8 cellular contexts compared by ENCODE assay signal in genomic region chr9:81848472-81848871, GRCh38.
DNase-seq lines count a peak whose midpoint lies in the region; ATAC-seq and TF ChIP-seq lines count a peak whose summit lies in the region.

No MANE protein-coding gene starts in this region.

- no TSS peak for BruUV-seq in OCI-LY7 (replicated peaks; lab: Mats Ljungman, UMichigan)

- H3K9me2 ChIP-seq in OCI-LY7 (ENCODE audit: insufficient read depth, low read length): no peaks in the 10 kb centered on the region

- no peak overlapping the region for H3K4me3 ChIP-seq in OCI-LY7 (ENCODE audit: low read depth, low read length, poor library complexity, severe bottlenecking)

- DNase-seq in ELR (ENCODE audit: low read depth) (peak; percentile 51), OCI-LY7 (ENCODE audit: low spot score) (no peak), fibroblast of gingiva (ENCODE audit: low read depth) (peak; percentile 32), pulmonary artery endothelial cell (ENCODE audit: low read depth, low spot score) (peak; percentile 50), amniotic stem cell (lab: John Stamatoyannopoulos, UW) (no peak), NCI-H524 (lab: John Stamatoyannopoulos, UW) (no peak), iPS-NIHi7 (ENCODE audit: extremely low spot score) (no peak)
- DNase-seq in effector memory CD8-positive, alpha-beta T cell: no peak

- no peaks in the 10 kb centered on the region for H3K36me3 Mint-ChIP-seq in effector memory CD8-positive, alpha-beta T cell (ENCODE audit: insufficient read depth)

- TF ChIP-seq CTCF in OCI-LY7 (conservative IDR thresholded peaks at IDR 0.05; ENCODE audit: low read length): peak; percentile 48; the same call in 1 of the 2 replicates

- POLR2A ChIA-PET in OCI-LY7 (lab: Charles Lee): interaction anchor here (1.5 kb wide), 2 partner anchors 9 to 11 kb away, joined by 3 read pairs; no protein-coding TSS in a partner anchor

- no peak overlapping the region for H2AFZ ChIP-seq in OCI-LY7 (ENCODE audit: low read length)

- no peak overlapping the region for H3K27ac Mint-ChIP-seq in effector memory CD8-positive, alpha-beta T cell

- peaks cover 0 to 4% of the 10 kb centered on the region in 2 donors for H3K9me3 Mint-ChIP-seq in effector memory CD8-positive, alpha-beta T cell

- no peak overlapping the region for H3K27ac ChIP-seq in OCI-LY7 (ENCODE audit: low read depth, low read length, poor library complexity, severe bottlenecking)

- H3K27me3 Mint-ChIP-seq in effector memory CD8-positive, alpha-beta T cell: no peaks in the 10 kb centered on the region

- no peaks in the 10 kb centered on the region for H3K79me2 ChIP-seq in OCI-LY7 (ENCODE audit: insufficient read depth, low read depth, low read length)

- no peak for ATAC-seq in effector memory CD8-positive, alpha-beta T cell (replicated peaks)

- no peaks in the 10 kb centered on the region for H3K4me1 Mint-ChIP-seq in effector memory CD8-positive, alpha-beta T cell (ENCODE audit: low read depth in 2 of 2)

- H3K36me3 ChIP-seq in OCI-LY7 (ENCODE audit: insufficient read depth, low read length): no peaks in the 10 kb centered on the region

- no peak overlapping the region for H3K4me2 ChIP-seq in OCI-LY7 (ENCODE audit: low read length)

- intact Hi-C loops in OCI-LY7 (cut with micrococcal nuclease; ENCODE audit: unreplicated experiment): no loop called here

- no peaks in the 10 kb centered on the region for H4K20me1 ChIP-seq in OCI-LY7 (ENCODE audit: insufficient read depth, low read length)

- no peak overlapping the region for H3K4me3 Mint-ChIP-seq in effector memory CD8-positive, alpha-beta T cell

- no peaks in the 10 kb centered on the region for H3K4me1 ChIP-seq in OCI-LY7 (ENCODE audit: insufficient read depth, low read length, poor library complexity, severe bottlenecking)

- CTCF ChIA-PET in OCI-LY7 (lab: Charles Lee; ENCODE audit: unreplicated experiment): no interaction called here

- H3K9me3 ChIP-seq in OCI-LY7 (ENCODE audit: low read length): no peaks in the 10 kb centered on the region

Comparison
In these comparisons a context has a peak if more than half of its experiments do, and no peak if none do; other contexts are left out.
1. DNase-seq: peak in ELR (single experiment), fibroblast of gingiva (single experiment) and pulmonary artery endothelial cell (single experiment); none in OCI-LY7 (single experiment), amniotic stem cell (single experiment), effector memory CD8-positive, alpha-beta T cell (0 of 3), NCI-H524 (0 of 2) and iPS-NIHi7 (single experiment).